Comparison of ENCODE assay signal across 19 cellular contexts in the genomic region with DNA sequence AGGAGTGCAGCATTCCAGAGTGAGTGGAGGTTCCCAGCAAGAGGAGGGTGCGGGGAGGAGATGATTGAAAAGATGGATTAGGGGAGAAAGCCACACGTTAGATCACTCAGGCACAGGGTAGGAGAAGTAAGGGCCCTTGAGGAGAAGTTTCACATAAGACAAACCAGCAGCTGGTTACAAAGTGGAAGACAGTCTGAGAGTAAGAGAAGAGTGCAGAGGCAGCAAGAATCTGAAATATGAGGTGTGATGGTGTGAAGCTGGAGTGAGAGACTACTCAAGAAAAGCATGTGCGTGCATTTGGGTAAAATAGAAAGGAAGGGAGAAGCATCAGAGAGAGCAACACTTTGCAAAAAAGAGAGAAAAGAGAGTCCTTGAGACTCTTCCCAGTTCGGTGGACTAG. TPM values are rescaled to one million over a fixed set of nuclear protein-coding genes. Genes with fewer than 3 reads are reported as not detected.
DNase-seq lines count a peak whose midpoint lies in the region; ATAC-seq, FAIRE-seq and TF ChIP-seq lines count a peak whose summit lies in the region.
"Had no signal": no experiment of that assay in that cellular context is flagged by ENCODE, and none has a peak within 500 bp of the region (broad histone marks: within the 10 kb centered on the region; RNA-seq: fewer than 3 reads in every experiment).

No MANE protein-coding gene starts in this region.

- 92% methylated on average over 4 of the region's 4 CpGs; no CpG with 5 or more reads in 1 of the 2 experiments for WGBS in H1 (ENCODE audit: extremely low coverage in 1 of 2, insufficient coverage in 1 of 2, insufficient read length in 1 of 2, insufficient replicate concordance in 2 of 2, low coverage in 1 of 2, low lambda C conversion rate in 2 of 2, missing lambda C conversion rate in 1 of 2), 2 experiments
- 25% methylated on average over 4 of the region's 4 CpGs for WGBS in thymus

- no peak overlapping the region for H3K56ac ChIP-seq in H1 (replicated peaks; ENCODE audit: insufficient read length, low read depth, low read length)

- TF ChIP-seq RAD21 in H1 (IDR thresholded peaks at IDR 0.05 in 1 of 2, conservative IDR thresholded peaks at IDR 0.05 in 1 of 2; ENCODE audit: low read depth in 2 of 2, low read length in 2 of 2): no peak

- CTCF ChIA-PET in H1 (lab: Charles Lee; ENCODE audit: partially characterized antibody): interaction anchor here (0.7 to 3.1 kb wide), 11 partner anchors 9 to 379 kb away, joined by 3 to 33 read pairs (median 3); no protein-coding TSS in a partner anchor

- H3K4me2 ChIP-seq in H1 (ENCODE audit: insufficient read depth in 1 of 2, low read depth in 2 of 2, low read length in 2 of 2): no peak overlapping the region
- H3K4me2 ChIP-seq: BLaER1, GM23338 had no signal

- no peaks in the 10 kb centered on the region for H4K20me1 ChIP-seq in H1 (replicated peaks in 1 of 2; ENCODE audit: control insufficient read depth in 1 of 2, insufficient read depth in 2 of 2, low read length in 2 of 2)
- H4K20me1 ChIP-seq: BLaER1 had no signal

- H2BK12ac ChIP-seq in H1 (ENCODE audit: low read depth, low read length): no peak overlapping the region

- no peak overlapping the region for H2BK120ac ChIP-seq in H1 (replicated peaks; ENCODE audit: low read depth, low read length)

- peak; percentile 54 for DNase-seq in Jurkat, Clone E6-1 (ENCODE audit: low read depth, low spot score)
- DNase-seq in H1 (ENCODE audit: low read depth in 1 of 2, low spot score in 2 of 2) (no peak), MG63 (no peak)
- DNase-seq in NK-92 treated with Interleukin-12 subunit alpha and Interleukin-12 subunit beta, amount 100 ng/mL, for 24 hours (lab: John Stamatoyannopoulos, UW): no peak
- DNase-seq: Caco-2; CD4-positive, CD25-positive, alpha-beta regulatory T cell; CD8-positive, alpha-beta T cell; DMS153; HFFc6 had no signal

- no peak overlapping the region for H2BK15ac ChIP-seq in H1 (ENCODE audit: low read length)

- no peak for TF ChIP-seq EP300 in H1 (IDR thresholded peaks at IDR 0.05; ENCODE audit: borderline replicate concordance in 1 of 2, low read depth in 2 of 2, low read length in 2 of 2)

- H3K27me3 ChIP-seq in H1 (replicated peaks in 1 of 4; ENCODE audit: control insufficient read depth in 3 of 4, extremely low read depth in 1 of 4, insufficient read depth in 3 of 4, low read length in 3 of 4) (no peaks in the 10 kb centered on the region), thymus (ENCODE audit: control insufficient read depth, insufficient read depth) (no peaks in the 10 kb centered on the region), MG63 (no peaks in the 10 kb centered on the region)
- H3K27me3 ChIP-seq: BLaER1 had no signal

- 0 out of 2 replicates have a peak overlapping the region, but pooled peaks have one; percentile 55 for H2BK20ac ChIP-seq in H1 (ENCODE audit: low read length)

- no peaks in the 10 kb centered on the region for H3K36me3 ChIP-seq in H1 (ENCODE audit: control insufficient read depth in 2 of 4, insufficient read depth in 4 of 4, low read length in 3 of 4)
- peaks cover 8% of the 10 kb centered on the region for H3K36me3 ChIP-seq in thymus (ENCODE audit: control insufficient read depth, insufficient read depth)
- H3K36me3 ChIP-seq in MG63: no peaks in the 10 kb centered on the region
- H3K36me3 ChIP-seq: BLaER1, HAP-1 had no signal

- POLR2A ChIA-PET in H1 (lab: Charles Lee; ENCODE audit: partially characterized antibody): no interaction called here

- no peak overlapping the region for H2BK5ac ChIP-seq in H1 (ENCODE audit: low read depth, low read length)

- no peaks in the 10 kb centered on the region for H3K23me2 ChIP-seq in H1 (ENCODE audit: low read depth, low read length)

- H4K91ac ChIP-seq in H1 (replicated peaks; ENCODE audit: insufficient read length, low read length): no peak overlapping the region

- ATAC-seq in GM19452 (IDR thresholded peaks at IDR 0.05; ENCODE audit: unreplicated experiment): no peak
- ATAC-seq: CD8-positive, alpha-beta T cell had no signal

- no peak overlapping the region for H4K5ac ChIP-seq in H1 (ENCODE audit: insufficient read length, low read depth, low read length)

- H3K4me3 ChIP-seq in Jurkat, Clone E6-1 (ENCODE audit: low read length): peak overlapping the region; percentile 29
- H3K4me3 ChIP-seq in H1 (ENCODE audit: extremely low read depth in 1 of 4, insufficient read depth in 2 of 4, low read depth in 3 of 4, low read length in 4 of 4): no peak overlapping the region
- H3K4me3 ChIP-seq in thymus (ENCODE audit: low read length): peak overlapping the region; percentile 89
- no peak overlapping the region for H3K4me3 ChIP-seq in MG63
- H3K4me3 ChIP-seq: BLaER1, GM12878, GM23338, HAP-1 had no signal

- no peak overlapping the region for H3K9ac ChIP-seq in H1 (replicated peaks in 1 of 4; ENCODE audit: extremely low read depth in 1 of 4, low read depth in 3 of 4, low read length in 3 of 4)
- H3K9ac ChIP-seq: BLaER1 had no signal

- H3K79me2 ChIP-seq in H1 (ENCODE audit: control insufficient read depth in 1 of 2, insufficient read depth in 2 of 2, low read length in 2 of 2): no peaks in the 10 kb centered on the region

- H2AFZ ChIP-seq in H1 (ENCODE audit: low read length): no peak overlapping the region

- TF ChIP-seq POLR2A in H1 (IDR thresholded peaks at IDR 0.05; ENCODE audit: control extremely low read depth in 1 of 2, low read depth in 2 of 2, low read length in 2 of 2): no peak

- H3K27ac ChIP-seq in H1 (ENCODE audit: low read depth, low read length): no peak overlapping the region
- H3K27ac ChIP-seq in thymus (ENCODE audit: low read depth): peak overlapping the region; percentile 89
- H3K27ac ChIP-seq: BLaER1, C4-2B had no signal

- H3K9me3 ChIP-seq in H1 (ENCODE audit: insufficient read depth in 2 of 2, low read depth in 1 of 2, low read length in 1 of 2) (no peaks in the 10 kb centered on the region; a peak in 1 of 4 replicates), thymus (ENCODE audit: control insufficient read depth) (no peaks in the 10 kb centered on the region), MG63 (no peaks in the 10 kb centered on the region)
- H3K9me3 ChIP-seq: Caco-2, HAP-1 had no signal

- no peak for TF ChIP-seq CTCF in H1 (IDR thresholded peaks at IDR 0.05; ENCODE audit: control extremely low read depth in 1 of 3, insufficient read depth in 1 of 3, low read depth in 1 of 3, low read length in 3 of 3)

- H3K14ac ChIP-seq in H1 (ENCODE audit: insufficient read length): no peak overlapping the region

- no peak overlapping the region for H4K8ac ChIP-seq in H1 (ENCODE audit: extremely low read depth, insufficient read depth, low read length)

- H3K4me1 ChIP-seq in H1 (replicated peaks in 1 of 4; ENCODE audit: control insufficient read depth in 3 of 4, insufficient read depth in 4 of 4, low read length in 3 of 4) (no peaks in the 10 kb centered on the region), thymus (ENCODE audit: control insufficient read depth, insufficient read depth, low read length) (peaks cover 10% of the 10 kb centered on the region)
- H3K4me1 ChIP-seq: Caco-2, HAP-1 had no signal

- H3K18ac ChIP-seq in H1 (ENCODE audit: extremely low read depth, low read length): no peak overlapping the region

- H2AK5ac ChIP-seq in H1 (ENCODE audit: low read depth, low read length): no peak overlapping the region

- no peak overlapping the region for H3K4ac ChIP-seq in H1 (replicated peaks; ENCODE audit: insufficient read length, low read depth, low read length)

- no peak overlapping the region for H3K23ac ChIP-seq in H1 (ENCODE audit: insufficient read length)

- FAIRE-seq in H1 (lab: Jason Lieb, UNC): no peak
- FAIRE-seq: GM12878, H54 had no signal

- no peaks in the 10 kb centered on the region for H3K79me1 ChIP-seq in H1 (ENCODE audit: low read depth, low read length)

RNA-seq across cellular contexts. Expression of gene CD1B, which starts 0.9 kb away (rescaled TPM):
- polyA plus RNA-seq in Jurkat, Clone E6-1 (2012; ENCODE audit: insufficient read depth, insufficient read length): 40.2 TPM
- total RNA-seq in H1 (2021; fragmentation: NEBNext Ultra II Directional; extraction: Animal tissue kit (Norgen Biotek cat#: 25700)): not detected in 2 replicates
- not detected in 2 replicates for polyA plus RNA-seq in H1 (2011; rRNA removed)
- not detected for polyA plus RNA-seq in H1 (2011; cell fraction: cytosol; rRNA removed)
- polyA plus RNA-seq in H1 (2011; cell fraction: nucleus; rRNA removed): not detected
- polyA plus RNA-seq in H1 (2012, experiment 1 of 2): not detected in 4 replicates
- not detected for polyA plus RNA-seq in H1 (2012, experiment 2 of 2)
- polyA plus RNA-seq in H1 (2013, experiment 1 of 2): not detected
- polyA plus RNA-seq in H1 (2013, experiment 2 of 2): not detected
- not detected in 2 replicates for polyA minus RNA-seq in H1 (2011; rRNA and poly(A)+ RNA removed)
- polyA minus RNA-seq in H1 (2011; cell fraction: cytosol; rRNA and poly(A)+ RNA removed): not detected
- polyA minus RNA-seq in H1 (2011; cell fraction: nucleus; rRNA and poly(A)+ RNA removed): not detected
- polyA plus RNA-seq in thymus: 44.2 TPM
- not detected in 2 replicates for total RNA-seq in MG63 (2014; rRNA removed; shearing (Covaris generic); ENCODE audit: low replicate concordance)
- total RNA-seq: A172; A673; Caco-2; CD4-positive, CD25-positive, alpha-beta regulatory T cell; CD8-positive, alpha-beta T cell; GM12878; GM23338; HFFc6 had no signal
- polyA plus RNA-seq: CD4-positive, CD25-positive, alpha-beta regulatory T cell; GM12878; GM23338 had no signal

RNA-seq across cellular contexts. Expression of gene CD1E, which starts 23.3 kb away (rescaled TPM):
- polyA plus RNA-seq in Jurkat, Clone E6-1 (2012; ENCODE audit: insufficient read depth, insufficient read length): 14.2 TPM
- not detected in 2 replicates for total RNA-seq in H1 (2021; fragmentation: NEBNext Ultra II Directional; extraction: Animal tissue kit (Norgen Biotek cat#: 25700))
- polyA plus RNA-seq in H1 (2011; rRNA removed) (not detected in 2 replicates), thymus (154 TPM)
- not detected for polyA plus RNA-seq in H1 (2011; cell fraction: cytosol; rRNA removed)
- polyA plus RNA-seq in H1 (2011; cell fraction: nucleus; rRNA removed): not detected
- not detected in 4 replicates for polyA plus RNA-seq in H1 (2012, experiment 1 of 2)
- polyA plus RNA-seq in H1 (2012, experiment 2 of 2): not detected
- not detected for polyA plus RNA-seq in H1 (2013, experiment 1 of 2)
- not detected for polyA plus RNA-seq in H1 (2013, experiment 2 of 2)
- polyA minus RNA-seq in H1 (2011; rRNA and poly(A)+ RNA removed): not detected in 2 replicates
- polyA minus RNA-seq in H1 (2011; cell fraction: cytosol; rRNA and poly(A)+ RNA removed): not detected
- not detected for polyA minus RNA-seq in H1 (2011; cell fraction: nucleus; rRNA and poly(A)+ RNA removed)
- total RNA-seq in MG63 (2014; rRNA removed; shearing (Covaris generic); ENCODE audit: low replicate concordance): not detected in 2 replicates
- total RNA-seq: A172; A673; Caco-2; CD4-positive, CD25-positive, alpha-beta regulatory T cell; CD8-positive, alpha-beta T cell; GM12878; GM23338; HFFc6 had no signal
- polyA plus RNA-seq: CD4-positive, CD25-positive, alpha-beta regulatory T cell; GM23338 had no signal

RNA-seq across cellular contexts. Expression of gene CD1C, which starts 40.7 kb away (rescaled TPM):
- 23.2 TPM for polyA plus RNA-seq in Jurkat, Clone E6-1 (2012; ENCODE audit: insufficient read depth, insufficient read length)
- 0.27 and 0.35 TPM in 2 replicates for total RNA-seq in H1 (2021; fragmentation: NEBNext Ultra II Directional; extraction: Animal tissue kit (Norgen Biotek cat#: 25700))
- 0.06 TPM in 2 replicates for polyA plus RNA-seq in H1 (2011; rRNA removed)
- polyA plus RNA-seq in H1 (2011; cell fraction: cytosol; rRNA removed): 0.10 TPM
- not detected for polyA plus RNA-seq in H1 (2011; cell fraction: nucleus; rRNA removed)
- polyA plus RNA-seq in H1 (2012, experiment 1 of 2): 0.16 TPM in 1 of 4 replicates, not detected in the others
- not detected for polyA plus RNA-seq in H1 (2012, experiment 2 of 2)
- polyA plus RNA-seq in H1 (2013, experiment 1 of 2): 0.22 TPM
- 0.40 TPM for polyA plus RNA-seq in H1 (2013, experiment 2 of 2)
- not detected in 2 replicates for polyA minus RNA-seq in H1 (2011; rRNA and poly(A)+ RNA removed)
- polyA minus RNA-seq in H1 (2011; cell fraction: cytosol; rRNA and poly(A)+ RNA removed): not detected
- not detected for polyA minus RNA-seq in H1 (2011; cell fraction: nucleus; rRNA and poly(A)+ RNA removed)
- 27.2 TPM for polyA plus RNA-seq in thymus
- not detected in 2 replicates for total RNA-seq in MG63 (2014; rRNA removed; shearing (Covaris generic); ENCODE audit: low replicate concordance)
- total RNA-seq: A172; A673; Caco-2; CD4-positive, CD25-positive, alpha-beta regulatory T cell; CD8-positive, alpha-beta T cell; GM23338; HFFc6 had no signal
- polyA plus RNA-seq: GM23338 had no signal

Comparison
In these comparisons a context has a peak if more than half of its experiments do, and no peak if none do; other contexts are left out.
1. H3K4me3 ChIP-seq: peak in Jurkat, Clone E6-1 (single experiment) and thymus (single experiment); none in H1 (0 of 4) and MG63 (single experiment).